ENCODE assay signal across 30 cellular contexts in genomic region chr3:32591960-32592462, GRCh38. TPM values are rescaled to one million over a fixed set of nuclear protein-coding genes. Genes with fewer than 3 reads are reported as not detected.
DNase-seq lines count a peak whose midpoint lies in the region; ATAC-seq and TF ChIP-seq lines count a peak whose summit lies in the region.
"Had no signal": no experiment of that assay in that cellular context is flagged by ENCODE, and none has a peak within 500 bp of the region (broad histone marks: within the 10 kb centered on the region; RNA-seq: fewer than 3 reads in every experiment).

No MANE protein-coding gene starts in this region.

- peaks cover 8% of the 10 kb centered on the region for H3K27me3 ChIP-seq in neural progenitor cell
- H3K27me3 ChIP-seq: Peyer's patch, upper lobe of left lung had no signal

- H3K9me3 ChIP-seq in neural progenitor cell (ENCODE audit: low read depth), result no peaks in the 10 kb centered on the region
- H3K9me3 ChIP-seq: Peyer's patch, upper lobe of left lung had no signal

- H3K36me3 ChIP-seq in neural progenitor cell, result no peaks in the 10 kb centered on the region
- H3K36me3 ChIP-seq: Peyer's patch, upper lobe of left lung had no signal

- H3K79me2 ChIP-seq in neural progenitor cell (ENCODE audit: low read depth), result no peaks in the 10 kb centered on the region

- peaks cover 43% of the 10 kb centered on the region for H3K4me1 Mint-ChIP-seq in WTC11
- peaks cover 27% of the 10 kb centered on the region for H3K4me1 Mint-ChIP-seq in neural progenitor cell
- H3K4me1 Mint-ChIP-seq in MCF 10A (ENCODE audit: insufficient read depth, unreplicated experiment), result peaks cover 6% of the 10 kb centered on the region
- H3K4me1 Mint-ChIP-seq: naive B cell; stimulated activated naive B cell treated with anti-CD40 and anti-IgM and Interleukin-4, amounts not matched to agents 10 μg/mL and 1 μg/mL and 100 μg/mL, for 72 hours had no signal

- POLR2A ChIA-PET in WTC11 (lab: Charles Lee) (interaction anchor here (1.4 kb wide), 1 partner anchor 22 kb away, joined by 4 read pairs; no protein-coding TSS in a partner anchor), MCF 10A (lab: Yijun Ruan, JAX) (no interaction called here)

- H3K9ac ChIP-seq in neural progenitor cell, result no peak overlapping the region

- H3K4me3 Mint-ChIP-seq in WTC11, result peak overlapping the region; percentile 17
- no peak overlapping the region for H3K4me3 Mint-ChIP-seq in neural progenitor cell
- no peak overlapping the region for H3K4me3 Mint-ChIP-seq in MCF 10A (ENCODE audit: unreplicated experiment)
- H3K4me3 Mint-ChIP-seq: activated CD4-positive, alpha-beta memory T cell treated with anti-CD3 and anti-CD28 coated beads for 36 hours; activated naive CD4-positive, alpha-beta T cell treated with anti-CD3 and anti-CD28 coated beads for 36 hours; activated T-helper 1 cell treated with anti-CD3 and anti-CD28 coated beads, Interleukin-12 subunit alpha, Interleukin-12 subunit beta, Interleukin-2, Interleukin-4 antibody, amounts not matched to agents 30 ng/mL and 10 ng/mL and 1 ng/mL, durations not matched to agents 14 hours and 24 hours and 36 hours; stimulated activated naive B cell treated with anti-CD40 and anti-IgM and Interleukin-4, amounts not matched to agents 10 μg/mL and 1 μg/mL and 100 μg/mL, for 72 hours had no signal

- intact Hi-C loops in MCF 10A (cut with micrococcal nuclease), result no loop called here

- H3F3A ChIP-seq in neural progenitor cell (ENCODE audit: low read depth), result no peaks in the 10 kb centered on the region

- H3K9me3 Mint-ChIP-seq in WTC11, result no peaks in the 10 kb centered on the region
- no peaks in the 10 kb centered on the region for H3K9me3 Mint-ChIP-seq in neural progenitor cell
- H3K9me3 Mint-ChIP-seq in MCF 10A (ENCODE audit: unreplicated experiment), result no peaks in the 10 kb centered on the region
- H3K9me3 Mint-ChIP-seq: activated CD4-positive, alpha-beta memory T cell treated with anti-CD3 and anti-CD28 coated beads for 36 hours; activated naive CD4-positive, alpha-beta T cell treated with anti-CD3 and anti-CD28 coated beads for 36 hours; activated T-helper 1 cell treated with anti-CD3 and anti-CD28 coated beads, Interleukin-12 subunit alpha, Interleukin-12 subunit beta, Interleukin-2, Interleukin-4 antibody, amounts not matched to agents 30 ng/mL and 10 ng/mL and 1 ng/mL, durations not matched to agents 14 hours and 24 hours and 36 hours; naive B cell; stimulated activated naive B cell treated with anti-CD40 and anti-IgM and Interleukin-4, amounts not matched to agents 10 μg/mL and 1 μg/mL and 100 μg/mL, for 72 hours had no signal

- ATAC-seq in WTC11, result peak; percentile 46
- ATAC-seq: stimulated activated naive B cell treated with anti-CD40 and anti-IgM and Interleukin-4, amounts not matched to agents 10 μg/mL and 1 μg/mL and 100 μg/mL, for 72 hours had no signal

- CTCF ChIA-PET in WTC11 (lab: Charles Lee), result interaction anchor here (1.2 to 1.8 kb wide), 3 partner anchors 10 to 189 kb away, joined by 3 read pairs; no protein-coding TSS in a partner anchor
- CTCF ChIA-PET in MCF 10A (lab: Yijun Ruan, JAX), result interaction anchor here (0.6 kb wide), 1 partner anchor 24 kb away, joined by 3 read pairs; no protein-coding TSS in a partner anchor

- H3K36me3 Mint-ChIP-seq in WTC11 (no peaks in the 10 kb centered on the region), neural progenitor cell (no peaks in the 10 kb centered on the region), MCF 10A (ENCODE audit: insufficient read depth, unreplicated experiment) (no peaks in the 10 kb centered on the region)
- H3K36me3 Mint-ChIP-seq: activated CD4-positive, alpha-beta memory T cell treated with anti-CD3 and anti-CD28 coated beads for 36 hours; naive B cell; stimulated activated naive B cell treated with anti-CD40 and anti-IgM and Interleukin-4, amounts not matched to agents 10 μg/mL and 1 μg/mL and 100 μg/mL, for 72 hours had no signal

- H3K27ac Mint-ChIP-seq in WTC11 (no peak overlapping the region), neural progenitor cell (no peak overlapping the region), MCF 10A (ENCODE audit: low read depth, unreplicated experiment) (no peak overlapping the region)
- H3K27ac Mint-ChIP-seq: activated CD4-positive, alpha-beta memory T cell treated with anti-CD3 and anti-CD28 coated beads for 36 hours; activated naive CD4-positive, alpha-beta T cell treated with anti-CD3 and anti-CD28 coated beads for 36 hours; activated T-helper 1 cell treated with anti-CD3 and anti-CD28 coated beads, Interleukin-12 subunit alpha, Interleukin-12 subunit beta, Interleukin-2, Interleukin-4 antibody, amounts not matched to agents 30 ng/mL and 10 ng/mL and 1 ng/mL, durations not matched to agents 14 hours and 24 hours and 36 hours; stimulated activated naive B cell treated with anti-CD40 and anti-IgM and Interleukin-4, amounts not matched to agents 10 μg/mL and 1 μg/mL and 100 μg/mL, for 72 hours had no signal

- H2AFZ ChIP-seq in neural progenitor cell (replicated peaks), result no peak overlapping the region

- no peak overlapping the region for H3K4me3 ChIP-seq in neural progenitor cell
- H3K4me3 ChIP-seq: Peyer's patch, upper lobe of left lung had no signal

- H3K4me1 ChIP-seq in neural progenitor cell, result peaks cover 25% of the 10 kb centered on the region
- H3K4me1 ChIP-seq: Peyer's patch had no signal

- H4K20me1 ChIP-seq in neural progenitor cell (ENCODE audit: low read depth), result no peaks in the 10 kb centered on the region

- no TSS peak for BruUV-seq in MCF 10A (replicated peaks; lab: Mats Ljungman, UMichigan)

- peaks cover 65% of the 10 kb centered on the region for H3K27me3 Mint-ChIP-seq in WTC11 (ENCODE audit: low read depth)
- peaks cover 5% of the 10 kb centered on the region for H3K27me3 Mint-ChIP-seq in neural progenitor cell (ENCODE audit: insufficient read depth, low read depth)
- no peaks in the 10 kb centered on the region for H3K27me3 Mint-ChIP-seq in MCF 10A (ENCODE audit: insufficient read depth, unreplicated experiment)
- H3K27me3 Mint-ChIP-seq: stimulated activated naive B cell treated with anti-CD40 and anti-IgM and Interleukin-4, amounts not matched to agents 10 μg/mL and 1 μg/mL and 100 μg/mL, for 72 hours had no signal

- peak; percentile 2 to 8 for DNase-seq in NCI-H526 (lab: John Stamatoyannopoulos, UW)
- DNase-seq in NCI-H526 treated with DMSO at 0.1 percent for 48 hours (lab: John Stamatoyannopoulos, UW), result no peak
- peak; percentile 32 to 64 for DNase-seq in NCI-H187 (lab: John Stamatoyannopoulos, UW)
- DNase-seq in WTC11 (ENCODE audit: low spot score), result no peak
- DNase-seq in neural progenitor cell (ENCODE audit: low spot score), result peak; percentile 44
- no peak for DNase-seq in MCF 10A (ENCODE audit: unreplicated experiment)
- DNase-seq in stimulated activated CD4-positive, alpha-beta T cell treated with anti-CD3 and anti-CD28 coated beads, Interleukin-1b, Interleukin-23, amount 100 ng/mL, for 48 hours, result no peak
- no peak for DNase-seq in activated CD8-positive, alpha-beta memory T cell treated with anti-CD3 and anti-CD28 coated beads for 24 hours
- DNase-seq: 8988T; activated CD4-positive, alpha-beta memory T cell treated with anti-CD3 and anti-CD28 coated beads for 36 hours; activated CD4-positive, alpha-beta T cell treated with anti-CD3 and anti-CD28 coated beads for 1 hour; activated CD8-positive, alpha-beta memory T cell treated with anti-CD3 and anti-CD28 coated beads, Interleukin-2, amount 50 U/mL, for 4 hours; activated naive CD4-positive, alpha-beta T cell treated with anti-CD3 and anti-CD28 coated beads for 36 hours; caudate nucleus; COR-L47; cortex of kidney; effector memory CD4-positive, alpha-beta T cell; GDM1; hypothalamus; naive B cell; NCI-H1105; NCI-H2081 treated with DMSO at 0.1 percent for 48 hours; occipital lobe; Peyer's patch; SHP77 treated with DMSO at 0.1 percent for 48 hours; stimulated activated naive B cell treated with anti-CD40 and anti-IgM and Interleukin-4, amounts not matched to agents 10 μg/mL and 1 μg/mL and 100 μg/mL, for 72 hours; substantia nigra; upper lobe of left lung had no signal

- TF ChIP-seq CTCF in WTC11 (IDR thresholded peaks at IDR 0.05) (no peak), neural progenitor cell (IDR thresholded peaks at IDR 0.05) (no peak), MCF 10A (IDR thresholded peaks at IDR 0.05; ENCODE audit: unreplicated experiment) (no peak)

- peak overlapping the region; percentile 70 for H3K4me2 ChIP-seq in neural progenitor cell

- no peak overlapping the region for H3K27ac ChIP-seq in neural progenitor cell
- H3K27ac ChIP-seq: C4-2B, Peyer's patch, upper lobe of left lung had no signal

TF ChIP-seq in WTC11, 78 proteins besides CTCF, POLR2A, EP300 and RAD21 (continues in another document):
- TF ChIP-seq FOXJ3 (CRISPR knock-in tag; IDR thresholded peaks at IDR 0.05; ENCODE audit: borderline replicate concordance) (no peak), ZSCAN18 (CRISPR knock-in tag; IDR thresholded peaks at IDR 0.05) (no peak), GTF2I (CRISPR knock-in tag; conservative IDR thresholded peaks at IDR 0.05) (no peak), ATF6 (CRISPR knock-in tag; IDR thresholded peaks at IDR 0.05) (no peak)

RNA-seq across cellular contexts. Expression of gene DYNC1LI1, which starts 21.4 kb away (rescaled TPM):
- 38.9 to 43.6 TPM (median 42.8 TPM) in 3 replicates for total RNA-seq in WTC11 (2021)
- 66.4 and 103 TPM in 2 replicates for total RNA-seq in neural progenitor cell (ENCODE audit: low replicate concordance)
- total RNA-seq in MCF 10A (2022), result 39.1 and 47.6 TPM in 2 replicates

Comparison
In these comparisons a context has a peak if more than half of its experiments do, and no peak if none do; other contexts are left out.
1. DNase-seq: peak in NCI-H526 (2 of 2), NCI-H187 (2 of 2) and neural progenitor cell (single experiment); none in NCI-H526 treated with DMSO at 0.1 percent for 48 hours (single experiment), WTC11 (single experiment), MCF 10A (single experiment), stimulated activated CD4-positive, alpha-beta T cell treated with anti-CD3 and anti-CD28 coated beads, Interleukin-1b, Interleukin-23, amount 100 ng/mL, for 48 hours (single experiment) and activated CD8-positive, alpha-beta memory T cell treated with anti-CD3 and anti-CD28 coated beads for 24 hours (single experiment).